Comparison of ENCODE assay signal across 11 cellular contexts in the genomic region with DNA sequence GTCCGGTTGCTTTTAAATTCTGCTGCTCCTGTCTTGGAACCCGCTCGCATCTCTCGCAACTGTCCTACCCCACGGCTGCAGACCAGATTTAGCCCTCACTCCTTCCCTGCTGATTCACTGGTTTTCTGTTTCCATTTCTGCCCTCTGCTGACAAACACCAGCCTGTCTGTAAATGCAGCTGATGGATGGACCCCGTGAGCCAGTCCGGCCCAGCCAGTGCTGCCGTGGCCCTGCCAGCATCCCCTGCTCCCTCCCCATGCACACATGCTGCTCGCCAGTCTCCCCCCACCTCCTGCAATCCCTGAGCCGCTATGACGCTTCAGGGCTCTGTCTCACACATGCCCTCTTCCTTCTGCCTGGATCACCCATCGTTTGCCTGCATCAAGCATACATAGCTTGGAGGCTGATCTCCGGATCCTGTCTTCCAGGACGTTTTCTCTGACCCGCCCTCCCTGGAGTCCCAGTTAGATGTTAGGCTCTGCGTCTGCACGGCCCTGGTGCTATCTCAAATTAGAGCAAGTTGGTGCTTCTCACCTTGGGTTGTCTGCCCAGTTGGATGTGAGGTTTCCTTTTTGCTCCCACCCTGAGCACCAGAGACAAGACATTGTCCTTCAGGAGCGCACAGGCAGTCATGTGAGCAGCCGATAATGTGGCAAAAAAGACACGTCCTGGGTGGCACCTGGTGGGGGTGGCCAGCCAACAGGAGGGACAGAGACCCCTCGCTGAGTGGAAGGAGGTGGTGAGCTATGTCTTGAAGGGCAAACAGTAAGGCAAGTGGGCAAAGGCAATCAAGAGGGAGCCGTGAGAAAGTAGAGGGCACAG. TPM values are rescaled to one million over a fixed set of nuclear protein-coding genes. Genes with fewer than 3 reads are reported as not detected.
DNase-seq lines count a peak whose midpoint lies in the region; ATAC-seq and TF ChIP-seq lines count a peak whose summit lies in the region.
"Had no signal": no experiment of that assay in that cellular context is flagged by ENCODE, and none has a peak within 500 bp of the region (broad histone marks: within the 10 kb centered on the region; RNA-seq: fewer than 3 reads in every experiment).

No MANE protein-coding gene starts in this region.

- H3K9me3 ChIP-seq in left ventricle myocardium inferior (replicated peaks) (no peaks in the 10 kb centered on the region), psoas muscle (no peaks in the 10 kb centered on the region)
- H3K9me3 ChIP-seq: upper lobe of left lung had no signal

- H3K27me3 Mint-ChIP-seq in activated CD4-positive, alpha-beta T cell treated with anti-CD3 and anti-CD28 coated beads, Interleukin-2, amount 10 ng/mL, durations not matched to agents 24 days and 14 days, result no peaks in the 10 kb centered on the region

- no peaks in the 10 kb centered on the region for H3K4me1 Mint-ChIP-seq in activated CD4-positive, alpha-beta T cell treated with anti-CD3 and anti-CD28 coated beads, Interleukin-2, amount 10 ng/mL, durations not matched to agents 24 days and 14 days

- H3K27ac Mint-ChIP-seq in activated CD4-positive, alpha-beta T cell treated with anti-CD3 and anti-CD28 coated beads, Interleukin-2, amount 10 ng/mL, durations not matched to agents 24 days and 14 days, result no peak overlapping the region

- H3K27ac ChIP-seq in left ventricle myocardium inferior (replicated peaks), result peak overlapping the region; percentile 7
- no peak overlapping the region for H3K27ac ChIP-seq in psoas muscle
- H3K27ac ChIP-seq: upper lobe of left lung had no signal

- WGBS in psoas muscle, 3 donors, result 23 to 27% (median 27%) methylated on average over 22 of the region's 22 CpGs

- H3K27me3 ChIP-seq in H7 (ENCODE audit: control insufficient read depth, insufficient read depth, low read length) (peaks cover 30% of the 10 kb centered on the region), left ventricle myocardium inferior (ENCODE audit: low read depth) (peaks cover 85% of the 10 kb centered on the region), psoas muscle (ENCODE audit: insufficient read depth in 3 of 3, low read length in 2 of 3) (peaks cover 0 to 32% (median 4%) of the 10 kb centered on the region in 3 donors)
- H3K27me3 ChIP-seq: upper lobe of left lung had no signal

- no peaks in the 10 kb centered on the region for H3K9me3 Mint-ChIP-seq in activated CD4-positive, alpha-beta T cell treated with anti-CD3 and anti-CD28 coated beads, Interleukin-2, amount 10 ng/mL, durations not matched to agents 24 days and 14 days

- peaks cover 50% of the 10 kb centered on the region for H3K4me1 ChIP-seq in left ventricle myocardium inferior
- no peaks in the 10 kb centered on the region for H3K4me1 ChIP-seq in psoas muscle

- peak in 3 of 4 donors; percentile 39 to 56 (median 39) for ATAC-seq in psoas muscle
- no peak for ATAC-seq in GM19328 (IDR thresholded peaks at IDR 0.05; ENCODE audit: unreplicated experiment)

- no peaks in the 10 kb centered on the region for H3K36me3 ChIP-seq in H7 (replicated peaks; ENCODE audit: control insufficient read depth, insufficient read depth, low read length)
- H3K36me3 ChIP-seq in left ventricle myocardium inferior, result no peaks in the 10 kb centered on the region
- no peaks in the 10 kb centered on the region for H3K36me3 ChIP-seq in psoas muscle (ENCODE audit: insufficient read depth in 1 of 2, low read depth in 1 of 2)

- no peak overlapping the region for H3K4me3 ChIP-seq in H7 (ENCODE audit: insufficient read depth, low read depth, low read length)
- no peak overlapping the region for H3K4me3 ChIP-seq in left ventricle myocardium inferior
- H3K4me3 ChIP-seq in psoas muscle, result no peak overlapping the region
- H3K4me3 ChIP-seq: upper lobe of left lung had no signal

- no peak overlapping the region for H3K4me3 Mint-ChIP-seq in activated CD4-positive, alpha-beta T cell treated with anti-CD3 and anti-CD28 coated beads, Interleukin-2, amount 10 ng/mL, durations not matched to agents 24 days and 14 days

- TF ChIP-seq CTCF in left ventricle myocardium inferior (IDR thresholded peaks at IDR 0.05; ENCODE audit: borderline replicate concordance) (no peak), psoas muscle (IDR thresholded peaks at IDR 0.05) (no peak)

- intact Hi-C loops in left ventricle myocardium inferior (cut with micrococcal nuclease) (no loop called here), psoas muscle (cut with DNase I) (no loop called here)
- intact Hi-C loops in activated CD4-positive, alpha-beta T cell treated with anti-CD3 and anti-CD28 coated beads, Interleukin-2, amount 10 ng/mL, durations not matched to agents 24 days and 14 days (cut with micrococcal nuclease), result no loop called here

- H3K36me3 Mint-ChIP-seq in activated CD4-positive, alpha-beta T cell treated with anti-CD3 and anti-CD28 coated beads, Interleukin-2, amount 10 ng/mL, durations not matched to agents 24 days and 14 days (ENCODE audit: low read depth), result no peaks in the 10 kb centered on the region

- DNase-seq in H7 (peak; percentile 71), left ventricle myocardium inferior (peak; percentile 16), psoas muscle (peak in 1 of 2 donors; percentile 39), NCI-H1092 treated with DMSO at 0.1 percent for 48 hours (lab: John Stamatoyannopoulos, UW) (no peak)
- peak; percentile 37 for DNase-seq in activated CD8-positive, alpha-beta memory T cell treated with anti-CD3 and anti-CD28 coated beads, Interleukin-2, amount 50 U/mL, for 48 hours
- DNase-seq in activated CD4-positive, alpha-beta T cell treated with anti-CD3 and anti-CD28 coated beads, Interleukin-2, amount 10 ng/mL, durations not matched to agents 24 days and 14 days, result no peak
- DNase-seq in activated CD4-positive, alpha-beta T cell treated with anti-CD3 and anti-CD28 coated beads, Interleukin-2, amount 50 U/mL, for 4 hours, result no peak
- DNase-seq: activated CD4-positive, alpha-beta T cell treated with anti-CD3 and anti-CD28 coated beads, Interleukin-2, amount 50 U/mL, for 48 hours had no signal

RNA-seq across cellular contexts. Expression of a gene that starts 4.3 kb away (rescaled TPM):
- total RNA-seq in H7 (2014; rRNA removed; shearing (Covaris generic)), result 0.07 TPM in 1 of 2 replicates, not detected in the other
- total RNA-seq in left ventricle myocardium inferior (0.30 TPM), psoas muscle (under 1 TPM in 3 of 4 donors, not detected in 1; 0.26 to 0.82 (median 0.64) TPM)
- polyA plus RNA-seq in psoas muscle, result under 1 TPM in 2 of 3 donors, not detected in 1; 0.10 to 0.19 TPM
- not detected in 2 replicates for total RNA-seq in activated CD4-positive, alpha-beta T cell treated with anti-CD3 and anti-CD28 coated beads, Interleukin-2, amount 10 ng/mL, durations not matched to agents 24 days and 14 days
- total RNA-seq: bronchial epithelial cell had no signal

RNA-seq across cellular contexts. Expression of a gene that starts 49.7 kb away (rescaled TPM):
- 8.6 and 17.1 TPM in 2 replicates for total RNA-seq in H7 (2014; rRNA removed; shearing (Covaris generic))
- total RNA-seq in left ventricle myocardium inferior (8.7 TPM), psoas muscle (10 to 100 TPM in 1 of 4 donors, 1 to 10 TPM in 3; 4.1 to 11.8 (median 6.0) TPM)
- polyA plus RNA-seq in psoas muscle, result 10 to 100 TPM in 2 of 3 donors, 1 to 10 TPM in 1; 7.1 to 12.7 (median 12.2) TPM
- 37.7 and 40.3 TPM in 2 replicates for total RNA-seq in activated CD4-positive, alpha-beta T cell treated with anti-CD3 and anti-CD28 coated beads, Interleukin-2, amount 10 ng/mL, durations not matched to agents 24 days and 14 days

Comparison
In these comparisons a context has a peak if more than half of its experiments do, and no peak if none do; other contexts are left out.
1. DNase-seq: peak in H7 (single experiment), activated CD8-positive, alpha-beta memory T cell treated with anti-CD3 and anti-CD28 coated beads, Interleukin-2, amount 50 U/mL, for 48 hours (single experiment) and left ventricle myocardium inferior (single experiment); none in activated CD4-positive, alpha-beta T cell treated with anti-CD3 and anti-CD28 coated beads, Interleukin-2, amount 10 ng/mL, durations not matched to agents 24 days and 14 days (single experiment), activated CD4-positive, alpha-beta T cell treated with anti-CD3 and anti-CD28 coated beads, Interleukin-2, amount 50 U/mL, for 4 hours (0 of 2) and NCI-H1092 treated with DMSO at 0.1 percent for 48 hours (single experiment).